ENCODE assay signal across 8 cellular contexts in genomic region chr19:2950286-2951124, GRCh38. TPM values are rescaled to one million over a fixed set of nuclear protein-coding genes. Genes with fewer than 3 reads are reported as not detected.
DNase-seq lines count a peak whose midpoint lies in the region; FAIRE-seq and TF ChIP-seq lines count a peak whose summit lies in the region.

No MANE protein-coding gene starts in this region.

- no peaks in the 10 kb centered on the region for H3K9me3 ChIP-seq in MM.1S (replicated peaks; ENCODE audit: insufficient read depth, low read length)

- no peak for TF ChIP-seq CTCF in MM.1S (IDR thresholded peaks at IDR 0.05; ENCODE audit: low read length)
- no peak for TF ChIP-seq CTCF in fibroblast of villous mesenchyme (IDR thresholded peaks at IDR 0.05; ENCODE audit: insufficient read depth, low read depth, low read length)
- no peak for TF ChIP-seq CTCF in nephron progenitor cell (IDR thresholded peaks at IDR 0.05)

- no peaks in the 10 kb centered on the region for H3K79me2 ChIP-seq in MM.1S (ENCODE audit: low read length)

- H3K4me3 ChIP-seq in MM.1S (ENCODE audit: low read length) = peak overlapping the region; percentile 62
- peak overlapping the region; percentile 88 for H3K4me3 ChIP-seq in fibroblast of villous mesenchyme (ENCODE audit: low read depth, low read length)

- DNase-seq in HCEC 1CT (peak; percentile 99), MM.1S (peak; percentile 86), SIG-M5 (lab: John Stamatoyannopoulos, UW) (peak; percentile 95), fibroblast of villous mesenchyme (ENCODE audit: low read depth) (peak; percentile 100), nephron progenitor cell (peak; percentile 100)
- DNase-seq in activated gamma-delta T cell treated with anti-CD3 and anti-CD28 coated beads, Interleukin-2, amount 50 U/mL, for 16 hours (ENCODE audit: low read depth) = peak; percentile 100

- H3K27me3 ChIP-seq in MM.1S (replicated peaks; ENCODE audit: insufficient read depth, low read length) = peaks cover 75% of the 10 kb centered on the region

- no peaks in the 10 kb centered on the region for H3F3A ChIP-seq in MM.1S (ENCODE audit: insufficient read depth, low read length)

- peak overlapping the region; percentile 5; the same call in 1 of the 2 replicates for H3K9ac ChIP-seq in MM.1S (ENCODE audit: low read length)

- no peaks in the 10 kb centered on the region for H3K36me3 ChIP-seq in MM.1S (replicated peaks; ENCODE audit: insufficient read depth, low read length)

- peak overlapping the region; percentile 98 for H3K27ac Mint-ChIP-seq in nephron progenitor cell
- peak overlapping the region; percentile 94 for H3K27ac Mint-ChIP-seq in stimulated activated naive CD8-positive, alpha-beta T cell treated with anti-CD3 and anti-CD28 coated beads, Interleukin-15, Interleukin-2, amounts not matched to agents 100 ng/mL and 50 ng/mL, for 24 hours

- no peak overlapping the region for H3K27ac ChIP-seq in MM.1S (ENCODE audit: low read length)

- H3K4me2 ChIP-seq in MM.1S (ENCODE audit: low read depth, low read length) = peak overlapping the region; percentile 58

- no peaks in the 10 kb centered on the region for H3K9me3 Mint-ChIP-seq in nephron progenitor cell
- no peaks in the 10 kb centered on the region for H3K9me3 Mint-ChIP-seq in stimulated activated naive CD8-positive, alpha-beta T cell treated with anti-CD3 and anti-CD28 coated beads, Interleukin-15, Interleukin-2, amounts not matched to agents 100 ng/mL and 50 ng/mL, for 24 hours

- H3K4me1 Mint-ChIP-seq in nephron progenitor cell = peaks cover 18% of the 10 kb centered on the region
- peaks cover 23% of the 10 kb centered on the region for H3K4me1 Mint-ChIP-seq in stimulated activated naive CD8-positive, alpha-beta T cell treated with anti-CD3 and anti-CD28 coated beads, Interleukin-15, Interleukin-2, amounts not matched to agents 100 ng/mL and 50 ng/mL, for 24 hours (ENCODE audit: low read depth)

- peaks cover 18% of the 10 kb centered on the region for H3K27me3 Mint-ChIP-seq in nephron progenitor cell (ENCODE audit: low read depth, poor library complexity)
- no peaks in the 10 kb centered on the region for H3K27me3 Mint-ChIP-seq in stimulated activated naive CD8-positive, alpha-beta T cell treated with anti-CD3 and anti-CD28 coated beads, Interleukin-15, Interleukin-2, amounts not matched to agents 100 ng/mL and 50 ng/mL, for 24 hours

- peak overlapping the region; percentile 77 for H2AFZ ChIP-seq in MM.1S (ENCODE audit: low read length)

- no peaks in the 10 kb centered on the region for H4K20me1 ChIP-seq in MM.1S (ENCODE audit: insufficient read depth, low read length)

- FAIRE-seq in G401.6 (lab: Jason Lieb, UNC) = peak; percentile 99

- 0 out of 2 replicates have a peak, but pooled peaks cover 2% of the 10 kb centered on the region for H3K4me1 ChIP-seq in MM.1S (ENCODE audit: low read length)

- H3K36me3 Mint-ChIP-seq in nephron progenitor cell (ENCODE audit: low read depth) = peaks cover 16% of the 10 kb centered on the region
- H3K36me3 Mint-ChIP-seq in stimulated activated naive CD8-positive, alpha-beta T cell treated with anti-CD3 and anti-CD28 coated beads, Interleukin-15, Interleukin-2, amounts not matched to agents 100 ng/mL and 50 ng/mL, for 24 hours (ENCODE audit: low read depth) = peaks cover 9% of the 10 kb centered on the region

- no peaks in the 10 kb centered on the region for H3K9me2 ChIP-seq in MM.1S (replicated peaks; ENCODE audit: insufficient read depth, low read length)

- H3K4me3 Mint-ChIP-seq in nephron progenitor cell = peak overlapping the region; percentile 98
- peak overlapping the region; percentile 95 for H3K4me3 Mint-ChIP-seq in stimulated activated naive CD8-positive, alpha-beta T cell treated with anti-CD3 and anti-CD28 coated beads, Interleukin-15, Interleukin-2, amounts not matched to agents 100 ng/mL and 50 ng/mL, for 24 hours

RNA-seq across cellular contexts. Expression of gene ZNF77, which starts 5.7 kb away (rescaled TPM):
- total RNA-seq in fibroblast of villous mesenchyme = 3.0 and 4.8 TPM in 2 replicates

RNA-seq across cellular contexts. Expression of gene TLE6, which starts 26.9 kb away (rescaled TPM):
- 0.97 and 1.7 TPM in 2 replicates for total RNA-seq in fibroblast of villous mesenchyme

RNA-seq across cellular contexts. Expression of gene ZNF57, which starts 49.8 kb away (rescaled TPM):
- 3.9 and 6.0 TPM in 2 replicates for total RNA-seq in fibroblast of villous mesenchyme
